ENCODE assay signal across 11 cellular contexts in the genomic region with DNA sequence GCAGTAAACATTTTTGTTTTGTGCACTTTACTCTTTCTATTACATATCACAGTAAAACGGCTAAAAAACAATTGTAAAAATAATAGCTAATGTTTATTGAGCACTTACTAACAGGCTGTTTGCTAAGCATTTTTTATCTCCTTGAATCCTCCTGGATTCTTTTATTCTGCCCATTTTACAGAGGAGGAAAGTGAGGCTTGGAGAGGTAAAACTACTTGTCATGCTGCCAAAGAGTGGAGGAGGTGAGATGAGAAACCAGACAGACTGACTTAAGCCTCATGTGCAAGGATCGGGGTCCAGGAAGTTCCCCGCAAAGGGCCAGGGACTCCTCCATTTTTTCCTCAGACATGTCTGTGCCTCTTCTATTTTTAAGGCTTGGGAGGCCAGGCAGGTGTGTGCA.
"Had no signal": no experiment of that assay in that cellular context is flagged by ENCODE, and none has a peak within 500 bp of the region (broad histone marks: within the 10 kb centered on the region; RNA-seq: fewer than 3 reads in every experiment).

No MANE protein-coding gene starts in this region.

- H3K9ac ChIP-seq: GM23248 had no signal

- H3K36me3 ChIP-seq: HAP-1 had no signal

- ATAC-seq: HCT116 had no signal

- H3K27ac ChIP-seq: GM23248 had no signal

- H3K4me1 ChIP-seq: HAP-1 had no signal

- H3K4me2 ChIP-seq: GM23338 had no signal

- FAIRE-seq: H1, H54 had no signal

- H3K9me3 ChIP-seq: HAP-1 had no signal

- DNase-seq: GM23248, GOT3, H7, H9, HCEC 1CT, HFFc6 had no signal

- H3K4me3 ChIP-seq: GM23248, GM23338, HAP-1 had no signal

- H2AFZ ChIP-seq: GM23248, GM23338 had no signal
